ENCODE assay signal across 21 cellular contexts in genomic region chr12:40834321-40834720, GRCh38.
"Had no signal": no experiment of that assay in that cellular context is flagged by ENCODE, and none has a peak within 500 bp of the region (broad histone marks: within the 10 kb centered on the region; RNA-seq: fewer than 3 reads in every experiment).

No MANE protein-coding gene starts in this region.

- H3K9me3 Mint-ChIP-seq: neural progenitor cell had no signal

- H3K4me1 ChIP-seq: left ventricle myocardium inferior, lower lobe of right lung, neural progenitor cell, right atrium auricular region, sigmoid colon, stomach, transverse colon had no signal

- ATAC-seq: foreskin keratinocyte, left cardiac atrium, lower lobe of right lung, natural killer cell had no signal

- H3K27me3 ChIP-seq: foreskin keratinocyte, neural progenitor cell, ovary, right atrium auricular region, sigmoid colon, stomach, transverse colon had no signal

- H3K9me3 ChIP-seq: lower lobe of right lung, ovary, sigmoid colon, thoracic aorta, transverse colon had no signal

- H3K36me3 ChIP-seq: left ventricle myocardium inferior, lower lobe of right lung, neural progenitor cell, ovary, right atrium auricular region, sigmoid colon, stomach, thoracic aorta, transverse colon had no signal

- H3K4me1 Mint-ChIP-seq: immature natural killer cell, memory B cell, natural killer cell, neural progenitor cell had no signal

- H3K4me3 Mint-ChIP-seq: dendritic cell treated with granulocyte-macrophage colony-stimulating factor and Interleukin-4, amounts not matched to agents 40 ng/mL and 50 ng/mL, for 4 days; immature natural killer cell; memory B cell; mesothelial cell of epicardium; natural killer cell; neural progenitor cell had no signal

- H3K36me3 Mint-ChIP-seq: immature natural killer cell, memory B cell, mesothelial cell of epicardium, neural progenitor cell had no signal

- H3K27me3 Mint-ChIP-seq: dendritic cell treated with granulocyte-macrophage colony-stimulating factor and Interleukin-4, amounts not matched to agents 40 ng/mL and 50 ng/mL, for 4 days; memory B cell had no signal

- H3K4me3 ChIP-seq: left ventricle myocardium inferior, lower lobe of right lung, neural progenitor cell, ovary, right atrium auricular region, sigmoid colon, skin epidermis, stomach, thoracic aorta, transverse colon had no signal

- DNase-seq: erythroblast; foreskin keratinocyte; immature natural killer cell; left cardiac atrium; left ventricle myocardium inferior; lower lobe of right lung; natural killer cell; nucleus accumbens; ovary; sigmoid colon; stimulated activated CD4-positive, alpha-beta T cell treated with anti-CD3 and anti-CD28 coated beads, Interleukin-2, amount 100 ng/mL, for 24 hours; stimulated activated naive CD4-positive, alpha-beta T cell; stomach; transverse colon had no signal

- H3K27ac Mint-ChIP-seq: dendritic cell treated with granulocyte-macrophage colony-stimulating factor and Interleukin-4, amounts not matched to agents 40 ng/mL and 50 ng/mL, for 4 days; immature natural killer cell; memory B cell; mesothelial cell of epicardium; natural killer cell; neural progenitor cell had no signal
